21 cellular contexts compared by ENCODE assay signal in the genomic region with DNA sequence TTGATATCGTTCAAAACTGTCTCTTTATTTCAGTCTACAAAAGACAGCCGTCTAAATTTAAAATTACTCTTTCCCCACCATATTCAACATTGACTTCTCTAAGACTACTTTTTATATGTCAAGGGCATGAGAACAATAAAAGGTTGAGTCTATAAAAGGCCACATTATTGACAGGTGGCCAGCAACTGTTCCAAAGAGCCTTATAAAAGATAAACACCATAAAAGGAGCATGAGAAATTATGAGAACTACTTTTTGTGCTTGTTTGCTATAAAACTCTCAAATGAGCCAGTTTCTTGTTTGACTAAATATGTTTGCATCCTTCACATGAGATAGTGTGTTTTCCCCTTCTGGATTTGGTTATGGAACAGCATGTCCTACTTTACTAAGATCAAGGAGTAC.
A peak's percentile ranks its signal among the peaks of the same experiment; 100 is the strongest.
DNase-seq lines count a peak whose midpoint lies in the region; ATAC-seq and TF ChIP-seq lines count a peak whose summit lies in the region.
"Had no signal": no experiment of that assay in that cellular context is flagged by ENCODE, and none has a peak within 500 bp of the region (broad histone marks: within the 10 kb centered on the region; RNA-seq: fewer than 3 reads in every experiment).

No MANE protein-coding gene starts in this region.

- no peak for ATAC-seq in natural killer cell

- TF ChIP-seq POLR2A in vagina (IDR thresholded peaks at IDR 0.05) (no peak), sigmoid colon (IDR thresholded peaks at IDR 0.05) (no peak)

- peak overlapping the region; percentile 49 for H3K27ac Mint-ChIP-seq in glutamatergic neuron (ENCODE audit: unreplicated experiment)
- no peak overlapping the region for H3K27ac Mint-ChIP-seq in natural killer cell
- H3K27ac Mint-ChIP-seq: H9 had no signal

- H3K4me1 ChIP-seq in left ventricle myocardium inferior (no peaks in the 10 kb centered on the region), right atrium auricular region (no peaks in the 10 kb centered on the region), vagina (peaks cover 20% of the 10 kb centered on the region), sigmoid colon (peaks cover 0 to 6% (median 0%) of the 10 kb centered on the region in 4 donors)

- TF ChIP-seq CTCF in left ventricle myocardium inferior (IDR thresholded peaks at IDR 0.05; ENCODE audit: borderline replicate concordance) (no peak), right atrium auricular region (IDR thresholded peaks at IDR 0.05) (no peak), glutamatergic neuron (IDR thresholded peaks at IDR 0.05; ENCODE audit: partially characterized antibody, unreplicated experiment) (no peak), vagina (IDR thresholded peaks at IDR 0.05) (no peak), natural killer cell (IDR thresholded peaks at IDR 0.05) (no peak), sigmoid colon (IDR thresholded peaks at IDR 0.05) (no peak)

- H3K27me3 Mint-ChIP-seq in glutamatergic neuron (ENCODE audit: unreplicated experiment) (no peaks in the 10 kb centered on the region), natural killer cell (ENCODE audit: low read depth in 2 of 2) (no peaks in the 10 kb centered on the region)

- peak overlapping the region; percentile 28 for H3K4me3 Mint-ChIP-seq in glutamatergic neuron (ENCODE audit: unreplicated experiment)
- H3K4me3 Mint-ChIP-seq in natural killer cell, result no peak overlapping the region
- H3K4me3 Mint-ChIP-seq: H9 had no signal

- H3K9me3 Mint-ChIP-seq in glutamatergic neuron (ENCODE audit: unreplicated experiment) (no peaks in the 10 kb centered on the region), natural killer cell (peaks cover 0 to 7% of the 10 kb centered on the region in 2 donors)
- H3K9me3 Mint-ChIP-seq: H9 had no signal

- TF ChIP-seq EP300 in sigmoid colon (IDR thresholded peaks at IDR 0.05), result no peak

- no peak overlapping the region for H3K4me3 ChIP-seq in left ventricle myocardium inferior
- H3K4me3 ChIP-seq in right atrium auricular region, result no peak overlapping the region
- H3K4me3 ChIP-seq in vagina, result no peak overlapping the region
- H3K4me3 ChIP-seq in sigmoid colon, result no peak overlapping the region
- H3K4me3 ChIP-seq: PC-9, SJCRH30 had no signal

- no peaks in the 10 kb centered on the region for H3K9me3 ChIP-seq in left ventricle myocardium inferior (replicated peaks)
- no peaks in the 10 kb centered on the region for H3K9me3 ChIP-seq in right atrium auricular region
- no peaks in the 10 kb centered on the region for H3K9me3 ChIP-seq in vagina
- no peaks in the 10 kb centered on the region for H3K9me3 ChIP-seq in sigmoid colon
- H3K9me3 ChIP-seq: SJCRH30 had no signal

- intact Hi-C loops in left ventricle myocardium inferior (cut with micrococcal nuclease), result no loop called here
- intact Hi-C loops in vagina (cut with DNase I), result no loop called here
- intact Hi-C loops in natural killer cell (cut with micrococcal nuclease), result no loop called here
- intact Hi-C loops in sigmoid colon (cut with DNase I), result no loop called here

- H3K36me3 Mint-ChIP-seq in glutamatergic neuron (ENCODE audit: unreplicated experiment), result no peaks in the 10 kb centered on the region
- no peaks in the 10 kb centered on the region for H3K36me3 Mint-ChIP-seq in natural killer cell

- DNase-seq in left ventricle myocardium inferior (no peak), right atrium auricular region (ENCODE audit: low spot score) (no peak), NCI-H748 (lab: John Stamatoyannopoulos, UW; ENCODE audit: unreplicated experiment) (peak; percentile 53), glutamatergic neuron (no peak), vagina (ENCODE audit: extremely low spot score in 2 of 2) (no peak), natural killer cell (no peak), cortex of kidney (lab: John Stamatoyannopoulos, UW) (no peak), sigmoid colon (no peak)
- DNase-seq: ACHN, AML-193, GDM1, H9, NCI-H187, NCI-H2171, NCI-H446 treated with DMSO at 0.1 percent for 48 hours, PC-9, SJCRH30 had no signal

- H3K27me3 ChIP-seq in left ventricle myocardium inferior (ENCODE audit: low read depth) (no peaks in the 10 kb centered on the region), right atrium auricular region (no peaks in the 10 kb centered on the region), vagina (no peaks in the 10 kb centered on the region), sigmoid colon (no peaks in the 10 kb centered on the region)
- H3K27me3 ChIP-seq: SJCRH30 had no signal

- WGBS in sigmoid colon, 2 donors, result 7 to 53% methylated on average over 2 of the region's 2 CpGs

- H3K36me3 ChIP-seq in left ventricle myocardium inferior, result no peaks in the 10 kb centered on the region
- no peaks in the 10 kb centered on the region for H3K36me3 ChIP-seq in right atrium auricular region
- H3K36me3 ChIP-seq in vagina, result no peaks in the 10 kb centered on the region
- H3K36me3 ChIP-seq in sigmoid colon, result no peaks in the 10 kb centered on the region
- H3K36me3 ChIP-seq: SJCRH30 had no signal

- H3K4me1 Mint-ChIP-seq in glutamatergic neuron (ENCODE audit: low read depth, unreplicated experiment) (peaks cover 24% of the 10 kb centered on the region), natural killer cell (no peaks in the 10 kb centered on the region)
- H3K4me1 Mint-ChIP-seq: H9 had no signal

- H3K27ac ChIP-seq in left ventricle myocardium inferior (replicated peaks) (peak overlapping the region; percentile 39), right atrium auricular region (no peak overlapping the region), vagina (peak overlapping the region; percentile 27), sigmoid colon (no peak overlapping the region)
- H3K27ac ChIP-seq: C4-2B, HL-60, KMS-11, PC-9, RWPE1, SJCRH30 had no signal

Comparison
In these comparisons a context has a peak if more than half of its experiments do, and no peak if none do; other contexts are left out.
1. H3K27ac ChIP-seq: peak in left ventricle myocardium inferior (single experiment) and vagina (single experiment); none in right atrium auricular region (0 of 2) and sigmoid colon (0 of 4).